In genomic region chr3:50132421-50133282, GRCh38 we compare ENCODE assay signal across 35 cellular contexts. TPM values are rescaled to one million over a fixed set of nuclear protein-coding genes. Genes with fewer than 3 reads are reported as not detected.
DNase-seq lines count a peak whose midpoint lies in the region; ATAC-seq, FAIRE-seq and TF ChIP-seq lines count a peak whose summit lies in the region.
"Had no signal": no experiment of that assay in that cellular context is flagged by ENCODE, and none has a peak within 500 bp of the region (broad histone marks: within the 10 kb centered on the region; RNA-seq: fewer than 3 reads in every experiment).

No MANE protein-coding gene starts in this region.

- no peak overlapping the region for H3K4me3 ChIP-seq in H1 (ENCODE audit: extremely low read depth in 1 of 4, insufficient read depth in 2 of 4, low read depth in 3 of 4, low read length in 4 of 4)
- H3K4me3 ChIP-seq: BLaER1 treated with 17β-estradiol and CSF1 and Interleukin-3, amounts not matched to agents 10 nM and 100 nM; left ventricle myocardium inferior; ovary; spleen; testis had no signal

- no peak overlapping the region for H3K14ac ChIP-seq in H1 (ENCODE audit: insufficient read length)

- H3K4me1 ChIP-seq in H1 (replicated peaks in 1 of 4; ENCODE audit: control insufficient read depth in 3 of 4, insufficient read depth in 4 of 4, low read length in 3 of 4) = peaks cover 0 to 9% (median 4%) of the 10 kb centered on the region in 4 experiments; a peak in 5 of 7 replicates
- H3K4me1 ChIP-seq: foreskin keratinocyte, testis had no signal

- no peak for DNase-seq in activated T-cell treated with anti-CD3 and anti-CD28 coated beads, Interleukin-2, amount 50 U/mL, for 24 hours
- DNase-seq in activated T-cell treated with anti-CD3 and anti-CD28 coated beads, Interleukin-2, amount 50 U/mL, for 48 hours = no peak
- peak; percentile 9 for DNase-seq in NCI-H69 (lab: John Stamatoyannopoulos, UW)
- no peak for DNase-seq in H1 (ENCODE audit: low read depth in 1 of 2, low spot score in 2 of 2)
- DNase-seq in retina = peak; percentile 45
- DNase-seq in AG20443 (ENCODE audit: low spot score) = no peak
- DNase-seq: ACHN; activated CD4-positive, alpha-beta T cell treated with anti-CD3 and anti-CD28 coated beads for 1 hour; activated CD8-positive, alpha-beta T cell treated with anti-CD3 and anti-CD28 coated beads for 36 hours; activated T-cell treated with anti-CD3 and anti-CD28 coated beads for 4 hours; Caco-2; foreskin keratinocyte; hippocampal formation; KG1; left ventricle myocardium inferior; MM.1S; naive thymus-derived CD4-positive, alpha-beta T cell; NCI-H1436 treated with DMSO at 0.1 percent for 48 hours; NCI-H2171; NCI-H774; ovary; PC-3; Right ventricle myocardium superior; spleen; stimulated activated CD4-positive, alpha-beta T cell treated with anti-CD3 and anti-CD28 coated beads, Interleukin-4, amount 100 ng/mL, for 24 hours; stimulated activated naive CD4-positive, alpha-beta T cell treated with Interleukin-2 at 50 U/mL for 16 hours; SW 1271; testis had no signal

- H4K8ac ChIP-seq in H1 (ENCODE audit: extremely low read depth, insufficient read depth, low read length) = no peak overlapping the region

- no peak overlapping the region for H2BK20ac ChIP-seq in H1 (ENCODE audit: low read length)

- no peak overlapping the region for H3K56ac ChIP-seq in H1 (replicated peaks; ENCODE audit: insufficient read length, low read depth, low read length)

- no peaks in the 10 kb centered on the region; a peak in 1 of 7 replicates for H3K27me3 ChIP-seq in H1 (replicated peaks in 1 of 4; ENCODE audit: control insufficient read depth in 3 of 4, extremely low read depth in 1 of 4, insufficient read depth in 3 of 4, low read length in 3 of 4)
- H3K27me3 ChIP-seq: BLaER1 treated with 17β-estradiol and CSF1 and Interleukin-3, amounts not matched to agents 10 nM and 100 nM; foreskin keratinocyte; ovary; spleen; testis had no signal

- no peak for FAIRE-seq in H1 (lab: Jason Lieb, UNC)
- FAIRE-seq: urothelium cell line had no signal

- POLR2A ChIA-PET in H1 (lab: Charles Lee; ENCODE audit: partially characterized antibody) = interaction anchor here (0.8 to 10.6 kb wide), 5 partner anchors 11 to 33 kb away, joined by 3 to 133 read pairs (median 4); no protein-coding TSS in a partner anchor

- WGBS in H1 (ENCODE audit: extremely low coverage in 1 of 2, insufficient coverage in 1 of 2, insufficient read length in 1 of 2, insufficient replicate concordance in 2 of 2, low coverage in 1 of 2, low lambda C conversion rate in 2 of 2, missing lambda C conversion rate in 1 of 2), 2 experiments = 82% methylated on average over 6 of the region's 6 CpGs; no CpG with 5 or more reads in 1 of the 2 experiments

- no peaks in the 10 kb centered on the region for H3K79me2 ChIP-seq in H1 (ENCODE audit: control insufficient read depth in 1 of 2, insufficient read depth in 2 of 2, low read length in 2 of 2)

- no peak for TF ChIP-seq CTCF in H1 (IDR thresholded peaks at IDR 0.05; ENCODE audit: control extremely low read depth in 1 of 3, insufficient read depth in 1 of 3, low read depth in 1 of 3, low read length in 3 of 3)

- H4K5ac ChIP-seq in H1 (ENCODE audit: insufficient read length, low read depth, low read length) = no peak overlapping the region

- 0 out of 2 replicates have a peak overlapping the region, but pooled peaks have one; percentile 32 for H3K27ac ChIP-seq in H1 (ENCODE audit: low read depth, low read length)
- H3K27ac ChIP-seq: BLaER1 treated with 17β-estradiol and CSF1 and Interleukin-3, amounts not matched to agents 10 nM and 100 nM; foreskin keratinocyte; left ventricle myocardium inferior; ovary; spleen; testis had no signal

- H2AK5ac ChIP-seq in H1 (ENCODE audit: low read depth, low read length) = no peak overlapping the region

- no peaks in the 10 kb centered on the region for H3K23me2 ChIP-seq in H1 (ENCODE audit: low read depth, low read length)

- H2BK5ac ChIP-seq in H1 (ENCODE audit: low read depth, low read length) = no peak overlapping the region

- CTCF ChIA-PET in H1 (lab: Charles Lee; ENCODE audit: partially characterized antibody) = interaction anchor here (1.0 to 5.0 kb wide), 5 partner anchors 12 to 59 kb away, joined by 3 to 30 read pairs (median 4); partner anchors contain the start of gene GNAT1

- TF ChIP-seq POLR2A in H1 (IDR thresholded peaks at IDR 0.05; ENCODE audit: control extremely low read depth in 1 of 2, low read depth in 2 of 2, low read length in 2 of 2) = no peak

- no peak overlapping the region for H2BK12ac ChIP-seq in H1 (ENCODE audit: low read depth, low read length)

- no peaks in the 10 kb centered on the region for H3K4me1 Mint-ChIP-seq in activated T-cell treated with anti-CD3 and anti-CD28 coated beads, Interleukin-2, amount 50 U/mL, for 24 hours (ENCODE audit: low read depth)
- H3K4me1 Mint-ChIP-seq: naive thymus-derived CD4-positive, alpha-beta T cell had no signal

- no peaks in the 10 kb centered on the region for H3K9me3 Mint-ChIP-seq in activated T-cell treated with anti-CD3 and anti-CD28 coated beads, Interleukin-2, amount 50 U/mL, for 24 hours
- H3K9me3 Mint-ChIP-seq: activated CD8-positive, alpha-beta T cell treated with anti-CD3 and anti-CD28 coated beads for 36 hours; mesothelial cell of epicardium; naive thymus-derived CD4-positive, alpha-beta T cell had no signal

- H3K4ac ChIP-seq in H1 (replicated peaks; ENCODE audit: insufficient read length, low read depth, low read length) = no peak overlapping the region

- H3K27ac Mint-ChIP-seq in activated T-cell treated with anti-CD3 and anti-CD28 coated beads, Interleukin-2, amount 50 U/mL, for 24 hours = peak overlapping the region; percentile 29
- H3K27ac Mint-ChIP-seq: activated CD8-positive, alpha-beta T cell treated with anti-CD3 and anti-CD28 coated beads for 36 hours; mesothelial cell of epicardium had no signal

- ATAC-seq in GM18502 (IDR thresholded peaks at IDR 0.05; ENCODE audit: poor library complexity, unreplicated experiment) = no peak
- ATAC-seq in GM21367 (IDR thresholded peaks at IDR 0.05; ENCODE audit: unreplicated experiment) = no peak
- ATAC-seq: activated CD8-positive, alpha-beta T cell treated with anti-CD3 and anti-CD28 coated beads for 36 hours; esophagus mucosa; foreskin keratinocyte; naive thymus-derived CD4-positive, alpha-beta T cell; PC-3 had no signal

- no peak for TF ChIP-seq RAD21 in H1 (IDR thresholded peaks at IDR 0.05 in 1 of 2, conservative IDR thresholded peaks at IDR 0.05 in 1 of 2; ENCODE audit: low read depth in 2 of 2, low read length in 2 of 2)

- peak overlapping the region in 2 of 4 experiments; percentile 20 to 23; a peak in 2 of 7 replicates for H3K9ac ChIP-seq in H1 (replicated peaks in 1 of 4; ENCODE audit: extremely low read depth in 1 of 4, low read depth in 3 of 4, low read length in 3 of 4)
- H3K9ac ChIP-seq: BLaER1 treated with 17β-estradiol and CSF1 and Interleukin-3, amounts not matched to agents 10 nM and 100 nM had no signal

- no peak overlapping the region for H3K23ac ChIP-seq in H1 (ENCODE audit: insufficient read length)

- no peak overlapping the region for H3K4me3 Mint-ChIP-seq in activated T-cell treated with anti-CD3 and anti-CD28 coated beads, Interleukin-2, amount 50 U/mL, for 24 hours
- H3K4me3 Mint-ChIP-seq: activated CD8-positive, alpha-beta T cell treated with anti-CD3 and anti-CD28 coated beads for 36 hours; mesothelial cell of epicardium; naive thymus-derived CD4-positive, alpha-beta T cell had no signal

- no peak overlapping the region for H4K91ac ChIP-seq in H1 (replicated peaks; ENCODE audit: insufficient read length, low read length)

- no peak overlapping the region for H2BK120ac ChIP-seq in H1 (replicated peaks; ENCODE audit: low read depth, low read length)

- H4K20me1 ChIP-seq in H1 (replicated peaks in 1 of 2; ENCODE audit: control insufficient read depth in 1 of 2, insufficient read depth in 2 of 2, low read length in 2 of 2) = no peaks in the 10 kb centered on the region
- H4K20me1 ChIP-seq: BLaER1 treated with 17β-estradiol and CSF1 and Interleukin-3, amounts not matched to agents 10 nM and 100 nM had no signal

- no peaks in the 10 kb centered on the region for H3K27me3 Mint-ChIP-seq in activated T-cell treated with anti-CD3 and anti-CD28 coated beads, Interleukin-2, amount 50 U/mL, for 24 hours
- H3K27me3 Mint-ChIP-seq: activated CD8-positive, alpha-beta T cell treated with anti-CD3 and anti-CD28 coated beads for 36 hours had no signal

- TF ChIP-seq EP300 in H1 (IDR thresholded peaks at IDR 0.05; ENCODE audit: borderline replicate concordance in 1 of 2, low read depth in 2 of 2, low read length in 2 of 2) = no peak

- H3K36me3 Mint-ChIP-seq in activated T-cell treated with anti-CD3 and anti-CD28 coated beads, Interleukin-2, amount 50 U/mL, for 24 hours (ENCODE audit: low read depth) = no peaks in the 10 kb centered on the region
- H3K36me3 Mint-ChIP-seq: mesothelial cell of epicardium; naive thymus-derived CD4-positive, alpha-beta T cell had no signal

- H3K9me3 ChIP-seq in H1 (ENCODE audit: insufficient read depth in 2 of 2, low read depth in 1 of 2, low read length in 1 of 2) = no peaks in the 10 kb centered on the region
- H3K9me3 ChIP-seq: BLaER1 treated with 17β-estradiol and CSF1 and Interleukin-3, amounts not matched to agents 10 nM and 100 nM; Caco-2; left ventricle myocardium inferior; ovary; spleen; testis had no signal

- no peaks in the 10 kb centered on the region for H3K79me1 ChIP-seq in H1 (ENCODE audit: low read depth, low read length)

- no peak overlapping the region for H2BK15ac ChIP-seq in H1 (ENCODE audit: low read length)

- no peaks in the 10 kb centered on the region for H3K36me3 ChIP-seq in H1 (ENCODE audit: control insufficient read depth in 2 of 4, insufficient read depth in 4 of 4, low read length in 3 of 4)
- H3K36me3 ChIP-seq: BLaER1 treated with 17β-estradiol and CSF1 and Interleukin-3, amounts not matched to agents 10 nM and 100 nM; left ventricle myocardium inferior; ovary; spleen had no signal

- H3K4me2 ChIP-seq in H1 (ENCODE audit: insufficient read depth in 1 of 2, low read depth in 2 of 2, low read length in 2 of 2) = no peak overlapping the region
- H3K4me2 ChIP-seq: BLaER1 treated with 17β-estradiol and CSF1 and Interleukin-3, amounts not matched to agents 10 nM and 100 nM had no signal

- no peak overlapping the region for H2AFZ ChIP-seq in H1 (ENCODE audit: low read length)

- H3K18ac ChIP-seq in H1 (ENCODE audit: extremely low read depth, low read length) = no peak overlapping the region

RNA-seq across cellular contexts. Expression of gene SEMA3F, which starts 22.5 kb away (rescaled TPM):
- 37.0 and 39.6 TPM in 2 replicates for total RNA-seq in H1 (2021; fragmentation: NEBNext Ultra II Directional; extraction: Animal tissue kit (Norgen Biotek cat#: 25700))
- polyA plus RNA-seq in H1 (2011; rRNA removed) = 20.3 and 36.0 TPM in 2 replicates
- polyA plus RNA-seq in H1 (2011; cell fraction: cytosol; rRNA removed) = 21.2 TPM
- 58.6 TPM for polyA plus RNA-seq in H1 (2011; cell fraction: nucleus; rRNA removed)
- polyA plus RNA-seq in H1 (2012, experiment 1 of 2) = 15.9 to 32.4 TPM (median 29.9 TPM) in 4 replicates
- polyA plus RNA-seq in H1 (2012, experiment 2 of 2) = 23.9 TPM
- 45.3 TPM for polyA plus RNA-seq in H1 (2013, experiment 1 of 2)
- 41.8 TPM for polyA plus RNA-seq in H1 (2013, experiment 2 of 2)
- 28.0 and 36.9 TPM in 2 replicates for polyA minus RNA-seq in H1 (2011; rRNA and poly(A)+ RNA removed)
- 35.4 TPM for polyA minus RNA-seq in H1 (2011; cell fraction: cytosol; rRNA and poly(A)+ RNA removed)
- polyA minus RNA-seq in H1 (2011; cell fraction: nucleus; rRNA and poly(A)+ RNA removed) = 25.2 TPM
- polyA plus RNA-seq: naive thymus-derived CD4-positive, alpha-beta T cell had no signal

RNA-seq across cellular contexts. Expression of gene RBM5, which starts 43.9 kb away (rescaled TPM):
- 82.7 and 83.7 TPM in 2 replicates for total RNA-seq in H1 (2021; fragmentation: NEBNext Ultra II Directional; extraction: Animal tissue kit (Norgen Biotek cat#: 25700))
- 98.8 and 144 TPM in 2 replicates for polyA plus RNA-seq in H1 (2011; rRNA removed)
- polyA plus RNA-seq in H1 (2011; cell fraction: cytosol; rRNA removed) = 117 TPM
- 355 TPM for polyA plus RNA-seq in H1 (2011; cell fraction: nucleus; rRNA removed)
- 91.9 to 114 TPM (median 101 TPM) in 4 replicates for polyA plus RNA-seq in H1 (2012, experiment 1 of 2)
- polyA plus RNA-seq in H1 (2012, experiment 2 of 2) = 9.8 TPM
- polyA plus RNA-seq in H1 (2013, experiment 1 of 2) = 58.9 TPM
- polyA plus RNA-seq in H1 (2013, experiment 2 of 2) = 53.3 TPM
- polyA minus RNA-seq in H1 (2011; rRNA and poly(A)+ RNA removed) = 204 and 285 TPM in 2 replicates
- polyA minus RNA-seq in H1 (2011; cell fraction: cytosol; rRNA and poly(A)+ RNA removed) = 101 TPM
- polyA minus RNA-seq in H1 (2011; cell fraction: nucleus; rRNA and poly(A)+ RNA removed) = 187 TPM

RNA-seq across cellular contexts. Expression of gene GNAT1, which starts 58.8 kb away (rescaled TPM):
- total RNA-seq in H1 (2021; fragmentation: NEBNext Ultra II Directional; extraction: Animal tissue kit (Norgen Biotek cat#: 25700)) = not detected in 2 replicates
- 0.08 and 0.20 TPM in 2 replicates for polyA plus RNA-seq in H1 (2011; rRNA removed)
- 0.10 TPM for polyA plus RNA-seq in H1 (2011; cell fraction: cytosol; rRNA removed)
- polyA plus RNA-seq in H1 (2011; cell fraction: nucleus; rRNA removed) = 0.19 TPM
- 0.32 to 0.39 TPM in 2 of 4 replicates, not detected in the others for polyA plus RNA-seq in H1 (2012, experiment 1 of 2)
- polyA plus RNA-seq in H1 (2012, experiment 2 of 2) = not detected
- 0.12 TPM for polyA plus RNA-seq in H1 (2013, experiment 1 of 2)
- 0.18 TPM for polyA plus RNA-seq in H1 (2013, experiment 2 of 2)
- 0.13 and 0.15 TPM in 2 replicates for polyA minus RNA-seq in H1 (2011; rRNA and poly(A)+ RNA removed)
- polyA minus RNA-seq in H1 (2011; cell fraction: cytosol; rRNA and poly(A)+ RNA removed) = not detected
- polyA minus RNA-seq in H1 (2011; cell fraction: nucleus; rRNA and poly(A)+ RNA removed) = not detected
- total RNA-seq: cerebellum, foreskin keratinocyte, left ventricle myocardium inferior, ovary, Right ventricle myocardium superior had no signal
- polyA plus RNA-seq: foreskin keratinocyte; naive thymus-derived CD4-positive, alpha-beta T cell; ovary had no signal

Comparison
In these comparisons a context has a peak if more than half of its experiments do, and no peak if none do; other contexts are left out.
1. DNase-seq: peak in NCI-H69 (single experiment) and retina (single experiment); none in activated T-cell treated with anti-CD3 and anti-CD28 coated beads, Interleukin-2, amount 50 U/mL, for 24 hours (single experiment), activated T-cell treated with anti-CD3 and anti-CD28 coated beads, Interleukin-2, amount 50 U/mL, for 48 hours (0 of 2), H1 (0 of 2) and AG20443 (single experiment).